In the genomic region with DNA sequence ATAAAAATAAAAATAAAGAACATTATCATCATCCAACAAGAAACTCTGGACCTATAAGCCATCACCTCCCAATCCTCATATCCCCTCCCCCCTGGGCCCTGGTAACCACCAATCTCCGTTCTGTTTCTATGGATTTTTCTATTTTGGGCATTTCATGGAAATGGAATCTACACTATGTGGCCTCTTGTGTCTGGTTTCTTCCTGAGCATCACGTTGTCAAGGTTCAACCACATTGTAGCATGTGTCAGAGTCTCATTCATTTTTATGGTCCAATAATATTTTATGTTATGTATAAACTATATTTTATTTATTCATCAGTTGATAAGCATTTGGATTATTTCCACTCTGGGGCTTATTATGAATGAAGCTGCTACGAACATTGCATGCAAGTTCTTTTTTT, we compare ENCODE assay signal across 3 cellular contexts.
TF ChIP-seq lines count a peak whose summit lies in the region.

No MANE protein-coding gene starts in this region.

TF ChIP-seq in SK-N-SH treated with all-trans-retinoic acid at 6 μM for 48 hours, 23 proteins besides CTCF, POLR2A, EP300 and RAD21 (continues in another document):
- TF ChIP-seq OSR1 (CRISPR knock-in tag; IDR thresholded peaks at IDR 0.05), result no peak
- TF ChIP-seq ZC3H10 (CRISPR knock-in tag; IDR thresholded peaks at IDR 0.05), result no peak
- TF ChIP-seq TCF4 (CRISPR knock-in tag; IDR thresholded peaks at IDR 0.05; ENCODE audit: borderline replicate concordance), result no peak
- TF ChIP-seq POU6F1 (CRISPR knock-in tag; IDR thresholded peaks at IDR 0.05; ENCODE audit: borderline replicate concordance, low read depth), result no peak
- TF ChIP-seq, protein P1, sequence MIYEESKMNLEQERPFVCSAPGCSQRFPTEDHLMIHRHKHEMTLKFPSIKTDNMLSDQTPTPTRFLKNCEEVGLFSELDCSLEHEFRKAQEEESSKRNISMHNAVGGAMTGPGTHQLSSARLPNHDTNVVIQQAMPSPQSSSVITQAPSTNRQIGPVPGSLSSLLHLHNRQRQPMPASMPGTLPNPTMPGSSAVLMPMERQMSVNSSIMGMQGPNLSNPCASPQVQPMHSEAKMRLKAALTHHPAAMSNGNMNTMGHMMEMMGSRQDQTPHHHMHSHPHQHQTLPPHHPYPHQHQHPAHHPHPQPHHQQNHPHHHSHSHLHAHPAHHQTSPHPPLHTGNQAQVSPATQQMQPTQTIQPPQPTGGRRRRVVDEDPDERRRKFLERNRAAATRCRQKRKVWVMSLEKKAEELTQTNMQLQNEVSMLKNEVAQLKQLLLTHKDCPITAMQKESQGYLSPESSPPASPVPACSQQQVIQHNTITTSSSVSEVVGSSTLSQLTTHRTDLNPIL (CRISPR knock-in tag; IDR thresholded peaks at IDR 0.05; ENCODE audit: low read depth), result no peak
- TF ChIP-seq, protein P2, sequence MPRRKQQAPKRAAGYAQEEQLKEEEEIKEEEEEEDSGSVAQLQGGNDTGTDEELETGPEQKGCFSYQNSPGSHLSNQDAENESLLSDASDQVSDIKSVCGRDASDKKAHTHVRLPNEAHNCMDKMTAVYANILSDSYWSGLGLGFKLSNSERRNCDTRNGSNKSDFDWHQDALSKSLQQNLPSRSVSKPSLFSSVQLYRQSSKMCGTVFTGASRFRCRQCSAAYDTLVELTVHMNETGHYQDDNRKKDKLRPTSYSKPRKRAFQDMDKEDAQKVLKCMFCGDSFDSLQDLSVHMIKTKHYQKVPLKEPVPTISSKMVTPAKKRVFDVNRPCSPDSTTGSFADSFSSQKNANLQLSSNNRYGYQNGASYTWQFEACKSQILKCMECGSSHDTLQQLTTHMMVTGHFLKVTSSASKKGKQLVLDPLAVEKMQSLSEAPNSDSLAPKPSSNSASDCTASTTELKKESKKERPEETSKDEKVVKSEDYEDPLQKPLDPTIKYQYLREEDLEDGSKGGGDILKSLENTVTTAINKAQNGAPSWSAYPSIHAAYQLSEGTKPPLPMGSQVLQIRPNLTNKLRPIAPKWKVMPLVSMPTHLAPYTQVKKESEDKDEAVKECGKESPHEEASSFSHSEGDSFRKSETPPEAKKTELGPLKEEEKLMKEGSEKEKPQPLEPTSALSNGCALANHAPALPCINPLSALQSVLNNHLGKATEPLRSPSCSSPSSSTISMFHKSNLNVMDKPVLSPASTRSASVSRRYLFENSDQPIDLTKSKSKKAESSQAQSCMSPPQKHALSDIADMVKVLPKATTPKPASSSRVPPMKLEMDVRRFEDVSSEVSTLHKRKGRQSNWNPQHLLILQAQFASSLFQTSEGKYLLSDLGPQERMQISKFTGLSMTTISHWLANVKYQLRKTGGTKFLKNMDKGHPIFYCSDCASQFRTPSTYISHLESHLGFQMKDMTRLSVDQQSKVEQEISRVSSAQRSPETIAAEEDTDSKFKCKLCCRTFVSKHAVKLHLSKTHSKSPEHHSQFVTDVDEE (CRISPR knock-in tag; IDR thresholded peaks at IDR 0.05), result no peak
- no peak for TF ChIP-seq CSDC2 (CRISPR knock-in tag; IDR thresholded peaks at IDR 0.05)
- TF ChIP-seq ZFP30 (CRISPR knock-in tag; IDR thresholded peaks at IDR 0.05), result no peak
- TF ChIP-seq BACH2 (CRISPR knock-in tag; IDR thresholded peaks at IDR 0.05; ENCODE audit: borderline replicate concordance), result no peak

TF ChIP-seq in SK-N-SH, 30 proteins besides CTCF, POLR2A, EP300 and RAD21:
- no peak for TF ChIP-seq FOXJ3 (CRISPR knock-in tag; IDR thresholded peaks at IDR 0.05)
TF ChIP-seq in SK-N-SH: peak in this region for 0.

TF ChIP-seq in GM12891, 5 proteins besides CTCF, POLR2A, EP300 and RAD21:
- TF ChIP-seq PAX5 (IDR thresholded peaks at IDR 0.05; ENCODE audit: insufficient read depth, low read length, severe bottlenecking), result no peak
- TF ChIP-seq POU2F2 (IDR thresholded peaks at IDR 0.05; ENCODE audit: low read depth, low read length), result no peak
- TF ChIP-seq SPI1 (IDR thresholded peaks at IDR 0.05; ENCODE audit: low read depth, low read length), result no peak
- no peak for TF ChIP-seq TAF1 (IDR thresholded peaks at IDR 0.05; ENCODE audit: low read depth, low read length)
- no peak for TF ChIP-seq POLR2AphosphoS5 (IDR thresholded peaks at IDR 0.05; ENCODE audit: low read depth, low read length)
TF ChIP-seq in GM12891: peak in this region for 0.
